Comparison of ENCODE assay signal across 12 cellular contexts in the genomic region with DNA sequence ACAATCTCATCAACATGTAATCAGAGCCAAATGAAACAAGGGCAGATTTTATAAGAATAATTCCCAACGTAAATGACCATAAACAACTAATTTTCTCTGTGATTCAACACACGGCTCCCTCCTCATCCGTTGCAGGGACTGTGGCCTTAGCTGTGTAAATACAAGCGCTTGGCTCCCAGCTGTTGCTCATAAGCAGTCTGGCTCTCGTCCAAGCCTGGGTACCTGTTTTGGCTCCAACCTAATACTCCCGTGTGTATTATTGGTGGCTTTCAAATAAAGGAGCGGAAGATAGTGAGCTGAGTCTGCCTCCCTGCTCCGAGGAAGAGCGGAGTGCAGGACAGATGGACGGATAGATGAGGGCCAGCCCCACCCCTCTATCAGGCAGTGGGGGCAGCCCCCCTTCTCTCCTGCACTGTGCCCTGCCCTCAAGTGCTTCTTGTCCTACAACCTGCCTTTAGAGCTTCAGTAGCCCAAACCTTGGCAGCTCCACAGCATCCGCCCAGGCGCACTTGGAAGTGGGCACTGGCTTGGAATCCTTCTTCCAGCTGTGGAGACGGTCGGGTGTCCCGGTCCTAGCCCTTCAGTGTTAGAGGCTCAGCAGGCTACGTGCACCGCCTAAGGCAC.
DNase-seq lines count a peak whose midpoint lies in the region; ATAC-seq and TF ChIP-seq lines count a peak whose summit lies in the region.
"Had no signal": no experiment of that assay in that cellular context is flagged by ENCODE, and none has a peak within 500 bp of the region (broad histone marks: within the 10 kb centered on the region; RNA-seq: fewer than 3 reads in every experiment).

No MANE protein-coding gene starts in this region.

- peaks cover 13% of the 10 kb centered on the region for H3K27me3 Mint-ChIP-seq in type B pancreatic cell

- CTCF ChIA-PET in SK-N-SH (lab: Yijun Ruan, JAX): interaction anchor here (0.9 to 2.2 kb wide), 3 partner anchors 14 to 148 kb away, joined by 3 to 9 read pairs (median 5); no protein-coding TSS in a partner anchor

- no peaks in the 10 kb centered on the region for H3K36me3 Mint-ChIP-seq in type B pancreatic cell
- H3K36me3 Mint-ChIP-seq: naive thymus-derived CD8-positive, alpha-beta T cell had no signal

- no peaks in the 10 kb centered on the region for H3K36me3 ChIP-seq in SK-N-SH (replicated peaks in 1 of 2; ENCODE audit: control insufficient read depth in 1 of 2, insufficient read depth in 2 of 2, low read length in 1 of 2)
- no peaks in the 10 kb centered on the region for H3K36me3 ChIP-seq in WERI-Rb-1
- no peaks in the 10 kb centered on the region for H3K36me3 ChIP-seq in tibial artery
- H3K36me3 ChIP-seq: right atrium auricular region had no signal

- peaks cover 0 to 61% of the 10 kb centered on the region in 2 experiments; a peak in 1 of 4 replicates for H3K4me1 ChIP-seq in SK-N-SH (ENCODE audit: control insufficient read depth in 1 of 2, insufficient read depth in 2 of 2, low read depth in 1 of 2, low read length in 1 of 2)
- no peaks in the 10 kb centered on the region for H3K4me1 ChIP-seq in tibial artery
- H3K4me1 ChIP-seq: right atrium auricular region had no signal

- POLR2A ChIA-PET in SK-N-SH (lab: Yijun Ruan, JAX): no interaction called here

- no peak for TF ChIP-seq EP300 in SK-N-SH (IDR thresholded peaks at IDR 0.05; ENCODE audit: borderline replicate concordance in 1 of 2, low read depth in 1 of 2, low read length in 1 of 2)

- TF ChIP-seq CTCF in SK-N-SH (IDR thresholded peaks at IDR 0.05) (no peak), WERI-Rb-1 (IDR thresholded peaks at IDR 0.05; ENCODE audit: low read depth, low read length) (no peak), tibial artery (IDR thresholded peaks at IDR 0.05) (no peak), type B pancreatic cell (conservative IDR thresholded peaks at IDR 0.05) (no peak)

- no peak overlapping the region for H2AFZ ChIP-seq in SK-N-SH (ENCODE audit: low read depth)

- no peaks in the 10 kb centered on the region for H3K27me3 ChIP-seq in SK-N-SH (ENCODE audit: insufficient read depth)
- no peaks in the 10 kb centered on the region for H3K27me3 ChIP-seq in WERI-Rb-1 (ENCODE audit: insufficient read depth, low read depth, severe bottlenecking)
- H3K27me3 ChIP-seq in tibial artery: peaks cover 0 to 69% of the 10 kb centered on the region in 2 donors

- H3F3A ChIP-seq in SK-N-SH (replicated peaks; ENCODE audit: insufficient read depth): no peaks in the 10 kb centered on the region

- no peaks in the 10 kb centered on the region for H3K79me2 ChIP-seq in SK-N-SH (ENCODE audit: insufficient read depth)

- no peak overlapping the region for H3K27ac Mint-ChIP-seq in type B pancreatic cell
- H3K27ac Mint-ChIP-seq: activated naive CD4-positive, alpha-beta T cell treated with anti-CD3 and anti-CD28 coated beads for 36 hours; naive thymus-derived CD8-positive, alpha-beta T cell had no signal

- ATAC-seq in SK-N-SH treated with all-trans-retinoic acid at 6 μM for 48 hours: no peak
- ATAC-seq: naive thymus-derived CD8-positive, alpha-beta T cell had no signal

- no peak for TF ChIP-seq RAD21 in SK-N-SH (IDR thresholded peaks at IDR 0.05; ENCODE audit: low read length)

- H3K4me3 Mint-ChIP-seq in type B pancreatic cell: no peak overlapping the region
- H3K4me3 Mint-ChIP-seq: activated naive CD4-positive, alpha-beta T cell treated with anti-CD3 and anti-CD28 coated beads for 36 hours; naive thymus-derived CD8-positive, alpha-beta T cell had no signal

- 29% methylated on average over 17 of the region's 17 CpGs for WGBS in SK-N-SH (ENCODE audit: low lambda C conversion rate)

- peak; percentile 57 for DNase-seq in SK-N-SH
- peak; percentile 52 for DNase-seq in NCI-H2196 (lab: John Stamatoyannopoulos, UW; ENCODE audit: unreplicated experiment)
- peak; percentile 35 for DNase-seq in WERI-Rb-1
- DNase-seq in tibial artery: peak; percentile 17 to 27
- DNase-seq in midbrain (lab: John Stamatoyannopoulos, UW): no peak
- no peak for DNase-seq in type B pancreatic cell (ENCODE audit: extremely low spot score, unreplicated experiment)
- no peak for DNase-seq in GF-D8 (lab: John Stamatoyannopoulos, UW)
- DNase-seq: activated naive CD4-positive, alpha-beta T cell treated with anti-CD3 and anti-CD28 coated beads for 36 hours; hypothalamus; naive thymus-derived CD8-positive, alpha-beta T cell had no signal

- no peaks in the 10 kb centered on the region for H3K9me3 ChIP-seq in SK-N-SH
- H3K9me3 ChIP-seq in WERI-Rb-1 (ENCODE audit: severe bottlenecking): no peaks in the 10 kb centered on the region
- no peaks in the 10 kb centered on the region for H3K9me3 ChIP-seq in tibial artery
- H3K9me3 ChIP-seq: right atrium auricular region had no signal

- no peaks in the 10 kb centered on the region for H3K9me2 ChIP-seq in SK-N-SH

- H4K20me1 ChIP-seq in SK-N-SH (ENCODE audit: insufficient read depth): no peaks in the 10 kb centered on the region

- peaks cover 13% of the 10 kb centered on the region for H3K4me1 Mint-ChIP-seq in type B pancreatic cell (ENCODE audit: unreplicated experiment)
- H3K4me1 Mint-ChIP-seq: naive thymus-derived CD8-positive, alpha-beta T cell had no signal

- H3K27ac ChIP-seq in SK-N-SH (ENCODE audit: low read depth in 2 of 2, low read length in 1 of 2): peak overlapping the region in 1 of 2 experiments; percentile 86; a peak in 2 of 4 replicates
- no peak overlapping the region for H3K27ac ChIP-seq in WERI-Rb-1
- no peak overlapping the region for H3K27ac ChIP-seq in tibial artery
- H3K27ac ChIP-seq: right atrium auricular region had no signal

- no peaks in the 10 kb centered on the region for H3K9me3 Mint-ChIP-seq in type B pancreatic cell
- H3K9me3 Mint-ChIP-seq: activated naive CD4-positive, alpha-beta T cell treated with anti-CD3 and anti-CD28 coated beads for 36 hours; naive thymus-derived CD8-positive, alpha-beta T cell had no signal

- H3K4me3 ChIP-seq in SK-N-SH (ENCODE audit: low read depth in 2 of 2, low read length in 1 of 2): no peak overlapping the region
- no peak overlapping the region for H3K4me3 ChIP-seq in WERI-Rb-1 (ENCODE audit: low read depth, low read length)
- H3K4me3 ChIP-seq in tibial artery: no peak overlapping the region
- H3K4me3 ChIP-seq: right atrium auricular region had no signal

- H3K4me2 ChIP-seq in SK-N-SH: no peak overlapping the region

- no peak overlapping the region for H3K9ac ChIP-seq in SK-N-SH

- intact Hi-C loops in tibial artery (cut with DNase I; ENCODE audit: low total_unique reads): no loop called here

TF ChIP-seq in SK-N-SH, 30 proteins besides CTCF, POLR2A, EP300 and RAD21:
- TF ChIP-seq MEF2A (IDR thresholded peaks at IDR 0.05; ENCODE audit: borderline replicate concordance, low read depth) (no peak), FOXM1 (IDR thresholded peaks at IDR 0.05; ENCODE audit: low read depth) (no peak), RFX5 (IDR thresholded peaks at IDR 0.05; ENCODE audit: low read length) (no peak), SMC3 (IDR thresholded peaks at IDR 0.05; ENCODE audit: low read depth, low read length) (no peak), TEAD4 (IDR thresholded peaks at IDR 0.05; ENCODE audit: borderline replicate concordance, insufficient read depth) (no peak), RCOR1 (IDR thresholded peaks at IDR 0.05; ENCODE audit: low read length) (no peak), POLR2AphosphoS5 (IDR thresholded peaks at IDR 0.05; ENCODE audit: low read depth, low read length) (no peak), NFIC (IDR thresholded peaks at IDR 0.05; ENCODE audit: borderline replicate concordance) (no peak), TAF1 (IDR thresholded peaks at IDR 0.05; ENCODE audit: borderline replicate concordance, low read depth, low read length) (no peak)
TF ChIP-seq in SK-N-SH: peak in this region for 0.

TF ChIP-seq in SK-N-SH treated with all-trans-retinoic acid at 6 μM for 48 hours, 23 proteins besides CTCF, POLR2A, EP300 and RAD21 (continues in another document):
- no peak for TF ChIP-seq ZFP30 (CRISPR knock-in tag; IDR thresholded peaks at IDR 0.05)
- no peak for TF ChIP-seq ZNF8 (CRISPR knock-in tag; IDR thresholded peaks at IDR 0.05)
- no peak for TF ChIP-seq PPARA (CRISPR knock-in tag; IDR thresholded peaks at IDR 0.05; ENCODE audit: borderline replicate concordance)
- TF ChIP-seq, protein P1, sequence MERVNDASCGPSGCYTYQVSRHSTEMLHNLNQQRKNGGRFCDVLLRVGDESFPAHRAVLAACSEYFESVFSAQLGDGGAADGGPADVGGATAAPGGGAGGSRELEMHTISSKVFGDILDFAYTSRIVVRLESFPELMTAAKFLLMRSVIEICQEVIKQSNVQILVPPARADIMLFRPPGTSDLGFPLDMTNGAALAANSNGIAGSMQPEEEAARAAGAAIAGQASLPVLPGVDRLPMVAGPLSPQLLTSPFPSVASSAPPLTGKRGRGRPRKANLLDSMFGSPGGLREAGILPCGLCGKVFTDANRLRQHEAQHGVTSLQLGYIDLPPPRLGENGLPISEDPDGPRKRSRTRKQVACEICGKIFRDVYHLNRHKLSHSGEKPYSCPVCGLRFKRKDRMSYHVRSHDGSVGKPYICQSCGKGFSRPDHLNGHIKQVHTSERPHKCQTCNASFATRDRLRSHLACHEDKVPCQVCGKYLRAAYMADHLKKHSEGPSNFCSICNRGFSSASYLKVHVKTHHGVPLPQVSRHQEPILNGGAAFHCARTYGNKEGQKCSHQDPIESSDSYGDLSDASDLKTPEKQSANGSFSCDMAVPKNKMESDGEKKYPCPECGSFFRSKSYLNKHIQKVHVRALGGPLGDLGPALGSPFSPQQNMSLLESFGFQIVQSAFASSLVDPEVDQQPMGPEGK (CRISPR knock-in tag; IDR thresholded peaks at IDR 0.05; ENCODE audit: borderline replicate concordance): no peak
- TF ChIP-seq RARB (CRISPR knock-in tag; IDR thresholded peaks at IDR 0.05): no peak
- TF ChIP-seq, protein P2, sequence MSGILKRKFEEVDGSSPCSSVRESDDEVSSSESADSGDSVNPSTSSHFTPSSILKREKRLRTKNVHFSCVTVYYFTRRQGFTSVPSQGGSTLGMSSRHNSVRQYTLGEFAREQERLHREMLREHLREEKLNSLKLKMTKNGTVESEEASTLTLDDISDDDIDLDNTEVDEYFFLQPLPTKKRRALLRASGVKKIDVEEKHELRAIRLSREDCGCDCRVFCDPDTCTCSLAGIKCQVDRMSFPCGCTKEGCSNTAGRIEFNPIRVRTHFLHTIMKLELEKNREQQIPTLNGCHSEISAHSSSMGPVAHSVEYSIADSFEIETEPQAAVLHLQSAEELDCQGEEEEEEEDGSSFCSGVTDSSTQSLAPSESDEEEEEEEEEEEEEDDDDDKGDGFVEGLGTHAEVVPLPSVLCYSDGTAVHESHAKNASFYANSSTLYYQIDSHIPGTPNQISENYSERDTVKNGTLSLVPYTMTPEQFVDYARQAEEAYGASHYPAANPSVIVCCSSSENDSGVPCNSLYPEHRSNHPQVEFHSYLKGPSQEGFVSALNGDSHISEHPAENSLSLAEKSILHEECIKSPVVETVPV (CRISPR knock-in tag; IDR thresholded peaks at IDR 0.05): no peak
- TF ChIP-seq ISL1 (CRISPR knock-in tag; IDR thresholded peaks at IDR 0.05): no peak

Comparison
In these comparisons a context has a peak if more than half of its experiments do, and no peak if none do; other contexts are left out.
1. DNase-seq: peak in SK-N-SH (single experiment), NCI-H2196 (single experiment), WERI-Rb-1 (single experiment) and tibial artery (2 of 2); none in midbrain (single experiment), type B pancreatic cell (single experiment) and GF-D8 (single experiment).